ENCODE assay signal across 7 cellular contexts in the genomic region with DNA sequence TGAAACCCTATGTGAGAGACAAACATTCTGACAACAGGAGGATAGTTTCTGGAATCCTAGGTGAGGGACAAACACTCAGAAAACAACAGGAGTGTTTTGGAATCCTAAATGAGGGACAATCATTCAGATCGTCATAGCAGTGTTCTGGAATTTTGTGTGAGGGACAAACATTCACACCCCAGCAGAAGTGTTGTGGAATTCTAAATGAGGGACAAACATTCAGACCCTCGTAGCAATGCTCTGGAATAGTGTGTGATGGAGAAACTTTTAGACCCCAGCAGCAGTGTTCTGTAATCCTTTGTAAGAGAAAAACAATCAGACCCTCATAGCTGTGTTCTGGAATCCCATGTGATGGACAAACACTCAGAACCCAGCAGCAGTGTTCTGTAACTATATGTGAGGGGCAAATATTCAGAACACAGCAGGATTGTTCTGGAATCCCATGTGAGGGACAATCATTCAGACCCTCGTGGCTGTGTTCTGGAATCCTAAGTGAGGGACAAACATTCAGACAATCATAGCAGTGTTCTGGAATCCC.
A peak's percentile ranks its signal among the peaks of the same experiment; 100 is the strongest.
DNase-seq lines count a peak whose midpoint lies in the region; ATAC-seq, FAIRE-seq and TF ChIP-seq lines count a peak whose summit lies in the region.
"Not testable (repeated sequence)": the region's sequence is repeated elsewhere in the genome, so short reads cannot be mapped to it uniquely, and the experiment has no call there.

No MANE protein-coding gene starts in this region.

- in situ Hi-C loops in K562 (cut with MboI) = not testable (repeated sequence)

- not testable (repeated sequence) for H3K27ac Mint-ChIP-seq in stimulated activated effector memory CD8-positive, alpha-beta T cell treated with anti-CD3 and anti-CD28 coated beads, Interleukin-12 subunit alpha, Interleukin-12 subunit beta, amount 100 ng/mL, for 72 hours; stimulated activated naive B cell treated with anti-CD40 and anti-IgM and Interleukin-4, amounts not matched to agents 10 μg/mL and 1 μg/mL and 100 μg/mL, for 72 hours

- FAIRE-seq in K562 (lab: Jason Lieb, UNC) = not testable (repeated sequence)

- ATAC-seq in RWPE2 (ENCODE audit: low read depth) (peak; percentile 21; the same call in 2 of the 3 replicates), K562 (peak; percentile 50), esophagus mucosa (peak; percentile 37), lower lobe of right lung (peak; percentile 29 to 39), upper lobe of right lung (peak; percentile 33)
- ATAC-seq in stimulated activated effector memory CD8-positive, alpha-beta T cell treated with anti-CD3 and anti-CD28 coated beads, Interleukin-12 subunit alpha, Interleukin-12 subunit beta, amount 100 ng/mL, for 72 hours = peak; percentile 16
- peak; percentile 18 to 33 for ATAC-seq in stimulated activated naive B cell treated with anti-CD40 and anti-IgM and Interleukin-4, amounts not matched to agents 10 μg/mL and 1 μg/mL and 100 μg/mL, for 72 hours (replicated peaks)

- H3K9me1 ChIP-seq in K562 (ENCODE audit: control insufficient read depth, insufficient read depth, low read length) = not testable (repeated sequence)

- not testable (repeated sequence) for DNase-seq in RWPE2 (ENCODE audit: low spot score); K562 (ENCODE audit: extremely low read depth in 1 of 4, low spot score in 3 of 4); lower lobe of right lung; stimulated activated effector memory CD8-positive, alpha-beta T cell treated with anti-CD3 and anti-CD28 coated beads, Interleukin-12 subunit alpha, Interleukin-12 subunit beta, amount 100 ng/mL, for 72 hours (ENCODE audit: low spot score in 2 of 2); stimulated activated naive B cell treated with anti-CD40 and anti-IgM and Interleukin-4, amounts not matched to agents 10 μg/mL and 1 μg/mL and 100 μg/mL, for 72 hours; upper lobe of right lung

- not testable (repeated sequence) for TF ChIP-seq POLR2A in K562 (conservative IDR thresholded peaks at IDR 0.05)

- H4K20me1 ChIP-seq in K562 (replicated peaks; ENCODE audit: control insufficient read depth, insufficient read depth, low read length) = not testable (repeated sequence)

- not testable (repeated sequence) for H3K4me3 Mint-ChIP-seq in stimulated activated effector memory CD8-positive, alpha-beta T cell treated with anti-CD3 and anti-CD28 coated beads, Interleukin-12 subunit alpha, Interleukin-12 subunit beta, amount 100 ng/mL, for 72 hours; stimulated activated naive B cell treated with anti-CD40 and anti-IgM and Interleukin-4, amounts not matched to agents 10 μg/mL and 1 μg/mL and 100 μg/mL, for 72 hours

- BruUV-seq in K562 (replicated peaks; lab: Mats Ljungman, UMichigan) = not testable (repeated sequence)

- H3K4me1 ChIP-seq in RWPE2 (ENCODE audit: insufficient read depth, poor library complexity, severe bottlenecking); K562 (replicated peaks in 1 of 2; ENCODE audit: control insufficient read depth in 2 of 2, insufficient read depth in 2 of 2, low read length in 2 of 2); lower lobe of right lung; upper lobe of right lung: not testable (repeated sequence)

- not testable (repeated sequence) for H3K27ac ChIP-seq in RWPE2 (ENCODE audit: poor library complexity, severe bottlenecking); K562 (ENCODE audit: extremely low read depth, low read depth, low read length); lower lobe of right lung; upper lobe of right lung

- POLR2A ChIA-PET in K562 (lab: Yijun Ruan, JAX) = not testable (repeated sequence)

- not testable (repeated sequence) for H3K4me2 ChIP-seq in K562 (ENCODE audit: insufficient read depth, low read length)

- intact Hi-C loops in K562 (cut with micrococcal nuclease); lower lobe of right lung (cut with DNase I); upper lobe of right lung (cut with DNase I): not testable (repeated sequence)

- not testable (repeated sequence) for H3K36me3 ChIP-seq in RWPE2 (ENCODE audit: low read depth); K562 (ENCODE audit: control insufficient read depth, insufficient read depth, low read length); lower lobe of right lung; upper lobe of right lung

- H3K4me3 ChIP-seq in RWPE2 (ENCODE audit: severe bottlenecking); K562; lower lobe of right lung; upper lobe of right lung: not testable (repeated sequence)

- CTCF ChIA-PET in K562 (lab: Yijun Ruan, JAX; ENCODE audit: low intra/inter-chr PET ratio) = not testable (repeated sequence)

- not testable (repeated sequence) for H3K27me3 ChIP-seq in RWPE2 (ENCODE audit: insufficient read depth, poor library complexity, severe bottlenecking); K562 (ENCODE audit: control insufficient read depth in 2 of 2, insufficient read depth in 2 of 2, low read length in 2 of 2); lower lobe of right lung (ENCODE audit: low read depth); upper lobe of right lung

- TF ChIP-seq CTCF in RWPE2 (IDR thresholded peaks at IDR 0.05; ENCODE audit: poor library complexity, severe bottlenecking); K562 (IDR thresholded peaks at IDR 0.05 in 2 of 3, conservative IDR thresholded peaks at IDR 0.05 in 1 of 3; ENCODE audit: insufficient read depth in 2 of 3, low read depth in 1 of 3, low read length in 3 of 3); lower lobe of right lung (IDR thresholded peaks at IDR 0.05); upper lobe of right lung (IDR thresholded peaks at IDR 0.05): not testable (repeated sequence)

- H2AFZ ChIP-seq in K562 (ENCODE audit: low read depth, low read length) = not testable (repeated sequence)

- not testable (repeated sequence) for TF ChIP-seq EP300 in K562 (IDR thresholded peaks at IDR 0.05; ENCODE audit: low read length)

- not testable (repeated sequence) for H3K9ac ChIP-seq in K562 (ENCODE audit: insufficient read depth in 1 of 2, low read depth in 2 of 2, low read length in 2 of 2)

- 0% methylated on average over 2 of the region's 3 CpGs for WGBS in K562 (ENCODE audit: insufficient coverage, low coverage, missing lambda C conversion rate)

- H3K36me3 Mint-ChIP-seq in stimulated activated effector memory CD8-positive, alpha-beta T cell treated with anti-CD3 and anti-CD28 coated beads, Interleukin-12 subunit alpha, Interleukin-12 subunit beta, amount 100 ng/mL, for 72 hours; stimulated activated naive B cell treated with anti-CD40 and anti-IgM and Interleukin-4, amounts not matched to agents 10 μg/mL and 1 μg/mL and 100 μg/mL, for 72 hours: not testable (repeated sequence)

- not testable (repeated sequence) for H3K79me2 ChIP-seq in K562 (ENCODE audit: control insufficient read depth, insufficient read depth, low read length)

- H3K27me3 Mint-ChIP-seq in stimulated activated naive B cell treated with anti-CD40 and anti-IgM and Interleukin-4, amounts not matched to agents 10 μg/mL and 1 μg/mL and 100 μg/mL, for 72 hours = not testable (repeated sequence)

- not testable (repeated sequence) for H3K9me3 Mint-ChIP-seq in stimulated activated effector memory CD8-positive, alpha-beta T cell treated with anti-CD3 and anti-CD28 coated beads, Interleukin-12 subunit alpha, Interleukin-12 subunit beta, amount 100 ng/mL, for 72 hours
- peaks cover 4 to 15% of the 10 kb centered on the region in 2 donors for H3K9me3 Mint-ChIP-seq in stimulated activated naive B cell treated with anti-CD40 and anti-IgM and Interleukin-4, amounts not matched to agents 10 μg/mL and 1 μg/mL and 100 μg/mL, for 72 hours

- TF ChIP-seq RAD21 in K562 (CRISPR knock-in tag; conservative IDR thresholded peaks at IDR 0.05 in 1 of 2, IDR thresholded peaks at IDR 0.05 in 1 of 2) = not testable (repeated sequence)

- not testable (repeated sequence) for H3K9me3 ChIP-seq in RWPE2 (ENCODE audit: severe bottlenecking); K562 (replicated peaks; ENCODE audit: control insufficient read depth, insufficient read depth, low read depth, low read length); lower lobe of right lung; upper lobe of right lung

- H3K4me1 Mint-ChIP-seq in stimulated activated effector memory CD8-positive, alpha-beta T cell treated with anti-CD3 and anti-CD28 coated beads, Interleukin-12 subunit alpha, Interleukin-12 subunit beta, amount 100 ng/mL, for 72 hours; stimulated activated naive B cell treated with anti-CD40 and anti-IgM and Interleukin-4, amounts not matched to agents 10 μg/mL and 1 μg/mL and 100 μg/mL, for 72 hours: not testable (repeated sequence)
